10 cellular contexts compared by ENCODE assay signal in genomic region chr3:111548060-111548459, GRCh38.
A peak's percentile ranks its signal among the peaks of the same experiment; 100 is the strongest.
DNase-seq lines count a peak whose midpoint lies in the region; TF ChIP-seq lines count a peak whose summit lies in the region.
"Had no signal": no experiment of that assay in that cellular context is flagged by ENCODE, and none has a peak within 500 bp of the region (broad histone marks: within the 10 kb centered on the region; RNA-seq: fewer than 3 reads in every experiment).

No MANE protein-coding gene starts in this region.

- TF ChIP-seq CTCF in Loucy (conservative IDR thresholded peaks at IDR 0.05; ENCODE audit: low read length): no peak

- H3K36me3 ChIP-seq in Loucy (ENCODE audit: insufficient read depth, low read length): no peaks in the 10 kb centered on the region
- H3K36me3 ChIP-seq: tibial nerve had no signal

- H4K20me1 ChIP-seq in Loucy (ENCODE audit: insufficient read depth, low read length, poor library complexity, severe bottlenecking): no peaks in the 10 kb centered on the region

- peaks cover 6% of the 10 kb centered on the region; the same call in 1 of the 2 replicates for H3F3A ChIP-seq in Loucy (ENCODE audit: low read depth)

- peak; percentile 5 for DNase-seq in NCI-H1436 (lab: John Stamatoyannopoulos, UW)
- no peak for DNase-seq in NCI-H1436 treated with DMSO at 0.1 percent for 48 hours (lab: John Stamatoyannopoulos, UW)
- DNase-seq in HCEC 1CT: peak; percentile 3
- DNase-seq in pons (ENCODE audit: low spot score): peak; percentile 19
- DNase-seq in NCI-H2227 treated with DMSO at 0.1 percent for 48 hours (lab: John Stamatoyannopoulos, UW): no peak
- no peak for DNase-seq in Ammon's horn (ENCODE audit: low spot score)
- DNase-seq in hepatic stellate cell (ENCODE audit: low spot score): no peak
- DNase-seq: NCI-H2171 had no signal

- H2AFZ ChIP-seq in Loucy (ENCODE audit: low read length): peak overlapping the region; percentile 4; the same call in 1 of the 2 replicates

- no peaks in the 10 kb centered on the region for H3K9me2 ChIP-seq in Loucy (replicated peaks; ENCODE audit: low read depth, low read length)

- H3K27me3 ChIP-seq in Loucy (ENCODE audit: insufficient read depth, low read length, poor library complexity, severe bottlenecking): no peaks in the 10 kb centered on the region
- H3K27me3 ChIP-seq: tibial nerve had no signal

- peak overlapping the region; percentile 77 for H3K4me3 ChIP-seq in Loucy (ENCODE audit: low read length, poor library complexity, severe bottlenecking)
- H3K4me3 ChIP-seq: tibial nerve had no signal

- no peaks in the 10 kb centered on the region for H3K9me3 ChIP-seq in Loucy (ENCODE audit: insufficient read depth, low read depth, low read length)
- H3K9me3 ChIP-seq: tibial nerve had no signal

- H3K9ac ChIP-seq in Loucy (ENCODE audit: low read depth, low read length, poor library complexity, severe bottlenecking): peak overlapping the region; percentile 82

- H3K4me2 ChIP-seq in Loucy (ENCODE audit: low read depth, low read length, poor library complexity, severe bottlenecking): peak overlapping the region; percentile 92

- H3K4me1 ChIP-seq in Loucy (ENCODE audit: insufficient read depth, low read length, poor library complexity, severe bottlenecking): peaks cover 77% of the 10 kb centered on the region
- H3K4me1 ChIP-seq: tibial nerve had no signal

- H3K79me2 ChIP-seq in Loucy (ENCODE audit: insufficient read depth, low read length): peaks cover 85% of the 10 kb centered on the region

Comparison
In these comparisons a context has a peak if more than half of its experiments do, and no peak if none do; other contexts are left out.
1. DNase-seq: peak in NCI-H1436 (single experiment), HCEC 1CT (single experiment) and pons (single experiment); none in NCI-H1436 treated with DMSO at 0.1 percent for 48 hours (single experiment), NCI-H2227 treated with DMSO at 0.1 percent for 48 hours (single experiment), Ammon's horn (single experiment) and hepatic stellate cell (single experiment).